7 cellular contexts compared by ENCODE assay signal in genomic region chrX:873016-873415, GRCh38.
"Had no signal": no experiment of that assay in that cellular context is flagged by ENCODE, and none has a peak within 500 bp of the region (broad histone marks: within the 10 kb centered on the region; RNA-seq: fewer than 3 reads in every experiment).

No MANE protein-coding gene starts in this region.

- H3K4me3 ChIP-seq: GM12878 had no signal

- FAIRE-seq: GM12878, GM12891, GM12892, GM18507, GM19239 had no signal

- ATAC-seq: GM12878 had no signal

- DNase-seq: GDM1, GF-D8 had no signal
